Comparison of ENCODE assay signal across 8 cellular contexts in genomic region chr9:115883467-115884329, GRCh38.
DNase-seq lines count a peak whose midpoint lies in the region; ATAC-seq and TF ChIP-seq lines count a peak whose summit lies in the region.

No MANE protein-coding gene starts in this region.

- H3K4me3 ChIP-seq in lower leg skin (ENCODE audit: low read depth, poor library complexity, severe bottlenecking), result no peak overlapping the region

- H3K9me3 Mint-ChIP-seq in osteocyte (ENCODE audit: unreplicated experiment), result no peaks in the 10 kb centered on the region

- DNase-seq in NCI-H524 (lab: John Stamatoyannopoulos, UW) (peak; percentile 41 to 50), NCI-H524 treated with DMSO at 0.1 percent for 48 hours (lab: John Stamatoyannopoulos, UW) (no peak), NCI-H774 (lab: John Stamatoyannopoulos, UW) (peak; percentile 44), osteocyte (ENCODE audit: extremely low spot score, unreplicated experiment) (no peak), lower leg skin (ENCODE audit: low spot score in 2 of 2) (no peak)
- no peak for DNase-seq in activated CD8-positive, alpha-beta memory T cell treated with anti-CD3 and anti-CD28 coated beads, Interleukin-2, amount 50 U/mL, for 48 hours

- TF ChIP-seq CTCF in osteocyte (IDR thresholded peaks at IDR 0.05), result peak; percentile 68
- TF ChIP-seq CTCF in lower leg skin (IDR thresholded peaks at IDR 0.05), result no peak

- no peak overlapping the region for H3K4me3 Mint-ChIP-seq in osteocyte (ENCODE audit: unreplicated experiment)

- peaks cover 47% of the 10 kb centered on the region for H3K4me1 Mint-ChIP-seq in osteocyte (ENCODE audit: unreplicated experiment)

- no peaks in the 10 kb centered on the region for H3K27me3 Mint-ChIP-seq in osteocyte (ENCODE audit: unreplicated experiment)

- intact Hi-C loops in lower leg skin (cut with DNase I; ENCODE audit: low total_unique reads), result no loop called here

- ATAC-seq in esophagus mucosa, result peak; percentile 66
- no peak for ATAC-seq in GM19035 (IDR thresholded peaks at IDR 0.05; ENCODE audit: unreplicated experiment)

- no peaks in the 10 kb centered on the region for H3K36me3 Mint-ChIP-seq in osteocyte (ENCODE audit: unreplicated experiment)

- H3K27ac Mint-ChIP-seq in osteocyte (ENCODE audit: unreplicated experiment), result peak overlapping the region; percentile 17

- TF ChIP-seq POLR2A in lower leg skin (IDR thresholded peaks at IDR 0.05), result no peak

- WGBS in lower leg skin, 2 donors, result 32 to 46% methylated on average over 5 of the region's 5 CpGs

Comparison
In these comparisons a context has a peak if more than half of its experiments do, and no peak if none do; other contexts are left out.
1. DNase-seq: peak in NCI-H524 (2 of 2) and NCI-H774 (single experiment); none in NCI-H524 treated with DMSO at 0.1 percent for 48 hours (single experiment), osteocyte (single experiment), lower leg skin (0 of 2) and activated CD8-positive, alpha-beta memory T cell treated with anti-CD3 and anti-CD28 coated beads, Interleukin-2, amount 50 U/mL, for 48 hours (single experiment).